In the genomic region with DNA sequence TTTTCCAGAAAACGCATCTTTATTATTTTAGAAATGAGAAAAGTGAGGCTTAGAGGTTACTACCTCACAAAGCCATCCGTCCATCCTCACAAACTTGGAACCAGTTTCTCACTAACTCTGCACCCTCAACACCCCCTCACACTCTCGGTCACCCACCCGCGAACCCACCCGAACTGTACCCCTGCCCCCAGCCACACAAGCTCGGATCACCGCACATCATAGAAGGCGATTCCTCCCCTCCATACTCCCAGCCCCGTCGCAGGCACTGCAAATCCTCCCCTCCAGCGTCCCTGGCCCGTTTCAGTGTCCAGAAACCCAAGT, we compare ENCODE assay signal across 8 cellular contexts. TPM values are rescaled to one million over a fixed set of nuclear protein-coding genes. Genes with fewer than 3 reads are reported as not detected.
A peak's percentile ranks its signal among the peaks of the same experiment; 100 is the strongest.
DNase-seq lines count a peak whose midpoint lies in the region; ATAC-seq and TF ChIP-seq lines count a peak whose summit lies in the region.

No MANE protein-coding gene starts in this region.

- H3K4me3 ChIP-seq in KMS-11 (IDR thresholded peaks at IDR 0.05; ENCODE audit: insufficient read depth, low read depth, low read length): peak overlapping the region; percentile 78
- H3K4me3 ChIP-seq in coronary artery: peak overlapping the region; percentile 94

- TF ChIP-seq CTCF in C4-2B (conservative IDR thresholded peaks at IDR 0.05) (no peak), KMS-11 (conservative IDR thresholded peaks at IDR 0.05; ENCODE audit: low read depth, low read length) (no peak), coronary artery (IDR thresholded peaks at IDR 0.05) (no peak)

- no peak for ATAC-seq in natural killer cell treated with Interleukin-12 subunit alpha and Interleukin-12 subunit beta and Interleukin-15 and Interleukin-18, amount 100 ng/mL, for 72 hours

- peak overlapping the region; percentile 95 for H3K4me3 Mint-ChIP-seq in natural killer cell treated with Interleukin-12 subunit alpha and Interleukin-12 subunit beta and Interleukin-15 and Interleukin-18, amount 100 ng/mL, for 72 hours

- H3K4me2 ChIP-seq in KMS-11: peak overlapping the region; percentile 65

- H3K36me3 ChIP-seq in KMS-11 (ENCODE audit: insufficient read depth): 0 out of 2 replicates have a peak, but pooled peaks cover 4% of the 10 kb centered on the region

- H4K20me1 ChIP-seq in KMS-11 (ENCODE audit: insufficient read depth): no peaks in the 10 kb centered on the region

- peak overlapping the region; percentile 92 for H2AFZ ChIP-seq in KMS-11 (ENCODE audit: low read depth)

- peaks cover 5% of the 10 kb centered on the region for H3K4me1 ChIP-seq in KMS-11 (ENCODE audit: low read depth, poor library complexity, severe bottlenecking)

- peaks cover 14% of the 10 kb centered on the region for H3K9me3 Mint-ChIP-seq in natural killer cell treated with Interleukin-12 subunit alpha and Interleukin-12 subunit beta and Interleukin-15 and Interleukin-18, amount 100 ng/mL, for 72 hours

- DNase-seq in coronary artery (ENCODE audit: low spot score) (no peak), pons (ENCODE audit: low spot score) (no peak), middle frontal gyrus (ENCODE audit: extremely low spot score, low spot score) (no peak), NCI-H1694 (lab: John Stamatoyannopoulos, UW) (no peak), putamen (ENCODE audit: low spot score) (no peak)
- no peak for DNase-seq in natural killer cell treated with Interleukin-12 subunit alpha and Interleukin-12 subunit beta and Interleukin-15 and Interleukin-18, amount 100 ng/mL, for 72 hours (ENCODE audit: low spot score)

- H3K36me3 Mint-ChIP-seq in natural killer cell treated with Interleukin-12 subunit alpha and Interleukin-12 subunit beta and Interleukin-15 and Interleukin-18, amount 100 ng/mL, for 72 hours: peaks cover 30% of the 10 kb centered on the region

- H3K27ac Mint-ChIP-seq in natural killer cell treated with Interleukin-12 subunit alpha and Interleukin-12 subunit beta and Interleukin-15 and Interleukin-18, amount 100 ng/mL, for 72 hours: peak overlapping the region; percentile 87 to 90

- H3K27ac ChIP-seq in C4-2B: peak overlapping the region; percentile 74
- peak overlapping the region; percentile 81 for H3K27ac ChIP-seq in KMS-11
- peak overlapping the region; percentile 85 to 98 for H3K27ac ChIP-seq in coronary artery

- no peaks in the 10 kb centered on the region for H3K27me3 ChIP-seq in KMS-11 (ENCODE audit: insufficient read depth, low read depth)

- H3K9ac ChIP-seq in KMS-11: peak overlapping the region; percentile 76; the same call in 1 of the 2 replicates

- peaks cover 22% of the 10 kb centered on the region in 2 donors for H3K4me1 Mint-ChIP-seq in natural killer cell treated with Interleukin-12 subunit alpha and Interleukin-12 subunit beta and Interleukin-15 and Interleukin-18, amount 100 ng/mL, for 72 hours (ENCODE audit: low read depth in 2 of 2)

- no peaks in the 10 kb centered on the region for H3K27me3 Mint-ChIP-seq in natural killer cell treated with Interleukin-12 subunit alpha and Interleukin-12 subunit beta and Interleukin-15 and Interleukin-18, amount 100 ng/mL, for 72 hours

- peaks cover 10% of the 10 kb centered on the region; the same call in 1 of the 2 replicates for H3K79me2 ChIP-seq in KMS-11 (ENCODE audit: insufficient read depth, low read depth)

RNA-seq across cellular contexts. Expression of gene ZNF260, which starts 0.2 kb away (rescaled TPM):
- total RNA-seq in natural killer cell treated with Interleukin-12 subunit alpha and Interleukin-12 subunit beta and Interleukin-15 and Interleukin-18, amount 100 ng/mL, for 72 hours: 1 to 10 TPM; 6.0 to 7.1 TPM

RNA-seq across cellular contexts. Expression of gene ZNF566, which starts 38.5 kb away (rescaled TPM):
- total RNA-seq in natural killer cell treated with Interleukin-12 subunit alpha and Interleukin-12 subunit beta and Interleukin-15 and Interleukin-18, amount 100 ng/mL, for 72 hours: 1 to 10 TPM; 7.3 to 8.3 TPM

RNA-seq across cellular contexts. Expression of gene ZNF529, which starts 45.3 kb away (rescaled TPM):
- total RNA-seq in natural killer cell treated with Interleukin-12 subunit alpha and Interleukin-12 subunit beta and Interleukin-15 and Interleukin-18, amount 100 ng/mL, for 72 hours: 10 to 100 TPM; 11.0 to 14.6 TPM
